In genomic region chr16:29662729-29663019, GRCh38 we compare ENCODE assay signal across 10 cellular contexts. TPM values are rescaled to one million over a fixed set of nuclear protein-coding genes. Genes with fewer than 3 reads are reported as not detected.
DNase-seq lines count a peak whose midpoint lies in the region; ATAC-seq and TF ChIP-seq lines count a peak whose summit lies in the region.
"Had no signal": no experiment of that assay in that cellular context is flagged by ENCODE, and none has a peak within 500 bp of the region (broad histone marks: within the 10 kb centered on the region; RNA-seq: fewer than 3 reads in every experiment).

No MANE protein-coding gene starts in this region.

- H3K27ac Mint-ChIP-seq in T-helper 17 cell, result peak overlapping the region; percentile 99

- peaks cover 72% of the 10 kb centered on the region for H3K4me1 Mint-ChIP-seq in T-helper 17 cell

- ATAC-seq in T-helper 17 cell, result peak; percentile 41
- ATAC-seq in HG03139 (IDR thresholded peaks at IDR 0.05; ENCODE audit: unreplicated experiment), result no peak
- ATAC-seq: Panc1 had no signal

- H3K27me3 Mint-ChIP-seq in T-helper 17 cell, result no peaks in the 10 kb centered on the region

- peak overlapping the region; percentile 98 for H3K4me3 Mint-ChIP-seq in T-helper 17 cell

- H3K4me1 ChIP-seq in transverse colon, result peaks cover 0 to 26% (median 8%) of the 10 kb centered on the region in 4 donors
- H3K4me1 ChIP-seq: pancreas had no signal

- TF ChIP-seq EP300 in transverse colon (IDR thresholded peaks at IDR 0.05; ENCODE audit: low read depth), result no peak

- peaks cover 13% of the 10 kb centered on the region for H3K36me3 Mint-ChIP-seq in T-helper 17 cell (ENCODE audit: low read depth)

- no peak for TF ChIP-seq POLR2A in transverse colon (IDR thresholded peaks at IDR 0.05)

- intact Hi-C loops in transverse colon (cut with DNase I; ENCODE audit: low total_unique reads), result no loop called here

- in situ Hi-C loops in transverse colon (cut with MboI; ENCODE audit: low pct_ligation_motif_present in 1 of 4, low pct_unique_long_range_greater_than_20kb in 1 of 4, low sequenced_read_pairs in 3 of 4), result loop anchor here in 1 of 4 donors (25.0 kb wide), 1 partner anchor 500 kb away; no protein-coding TSS in a partner anchor

- H3K27me3 ChIP-seq in transverse colon, result no peaks in the 10 kb centered on the region
- H3K27me3 ChIP-seq: pancreas had no signal

- TF ChIP-seq CTCF in transverse colon (IDR thresholded peaks at IDR 0.05), result no peak

- H3K4me3 ChIP-seq in transverse colon, result peak overlapping the region in 1 of 4 donors; percentile 33

- peak overlapping the region; percentile 42 to 60 (median 52) for H3K27ac ChIP-seq in transverse colon
- H3K27ac ChIP-seq: pancreas had no signal

- H3K36me3 ChIP-seq in transverse colon, result no peaks in the 10 kb centered on the region
- H3K36me3 ChIP-seq: pancreas had no signal

- WGBS in transverse colon (ENCODE audit: low coverage in 1 of 2), 2 donors, result 46% methylated on average over 4 of the region's 4 CpGs; no CpG with 5 or more reads in 1 of the 2 donors

- H3K9me3 ChIP-seq in T-helper 17 cell (ENCODE audit: control insufficient read depth, low read length, poor library complexity, severe bottlenecking) (no peaks in the 10 kb centered on the region), transverse colon (no peaks in the 10 kb centered on the region)
- H3K9me3 ChIP-seq: pancreas had no signal

- peak; percentile 75 for DNase-seq in activated effector memory CD4-positive, alpha-beta T cell treated with anti-CD3 and anti-CD28 coated beads, Interleukin-2, amount 50 U/mL, for 16 hours
- no peak for DNase-seq in activated effector memory CD4-positive, alpha-beta T cell treated with Interleukin-2 at 50 U/mL for 16 hours
- DNase-seq in T-helper 17 cell (peak in 2 of 3 donors; percentile 20 to 41), transverse colon (peak; percentile 35), GM19238 (ENCODE audit: insufficient read length, low spot score) (no peak), H4 (ENCODE audit: low spot score) (no peak)
- DNase-seq in effector CD4-positive, alpha-beta T cell, result peak; percentile 39
- DNase-seq: pancreas had no signal

RNA-seq across cellular contexts. Expression of gene SPN, which starts 0.4 kb away (rescaled TPM):
- total RNA-seq in T-helper 17 cell (100 to 1,000 TPM; 122 to 147 TPM), transverse colon (1 to 10 TPM in 2 of 4 donors, under 1 TPM in 2; 0.20 to 3.7 (median 1.1) TPM)
- 0.70 and 2.8 TPM in 2 replicates for total RNA-seq in H4 (2014; rRNA removed; shearing (Covaris generic))

RNA-seq across cellular contexts. Expression of gene QPRT, which starts 16.3 kb away (rescaled TPM):
- total RNA-seq in T-helper 17 cell (under 1 TPM; 0.72 to 0.96 TPM), transverse colon (10 to 100 TPM; 14.3 to 65.8 (median 26.3) TPM)
- total RNA-seq in H4 (2014; rRNA removed; shearing (Covaris generic)), result 0.27 and 0.93 TPM in 2 replicates

Comparison
In these comparisons a context has a peak if more than half of its experiments do, and no peak if none do; other contexts are left out.
1. DNase-seq: peak in activated effector memory CD4-positive, alpha-beta T cell treated with anti-CD3 and anti-CD28 coated beads, Interleukin-2, amount 50 U/mL, for 16 hours (single experiment), T-helper 17 cell (2 of 3), effector CD4-positive, alpha-beta T cell (single experiment) and transverse colon (single experiment); none in activated effector memory CD4-positive, alpha-beta T cell treated with Interleukin-2 at 50 U/mL for 16 hours (single experiment), GM19238 (single experiment) and H4 (single experiment).
2. RNA of gene SPN, which starts 0.4 kb away (total RNA-seq): 122 to 147 TPM in T-helper 17 cell; 0.20 to 3.7 TPM in transverse colon and 0.70 to 2.8 TPM in H4; every median in the first group is over 10 times any median in the second.